In the genomic region with DNA sequence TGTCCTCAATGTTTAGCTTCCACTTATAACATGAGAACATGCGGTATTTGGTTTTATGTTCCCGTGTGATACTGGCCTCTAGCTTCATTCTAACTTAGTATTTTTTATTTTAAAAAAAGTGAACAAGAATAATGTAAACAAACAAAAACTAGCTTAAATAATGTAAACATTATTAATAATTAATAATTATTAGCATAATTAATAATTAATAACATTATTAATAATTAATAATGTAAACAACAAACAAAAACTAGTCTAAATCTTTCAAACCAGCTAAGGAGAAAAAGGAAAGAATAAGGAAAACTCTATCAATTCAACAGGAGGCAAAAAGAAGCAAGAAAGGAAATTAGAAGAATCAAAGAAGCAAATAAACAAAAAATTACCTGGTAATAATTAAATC, we compare ENCODE assay signal across 20 cellular contexts.
A peak's percentile ranks its signal among the peaks of the same experiment; 100 is the strongest.
DNase-seq lines count a peak whose midpoint lies in the region; ATAC-seq, FAIRE-seq and TF ChIP-seq lines count a peak whose summit lies in the region.
"Had no signal": no experiment of that assay in that cellular context is flagged by ENCODE, and none has a peak within 500 bp of the region (broad histone marks: within the 10 kb centered on the region; RNA-seq: fewer than 3 reads in every experiment).

No MANE protein-coding gene starts in this region.

- H2AFZ ChIP-seq in K562 (ENCODE audit: low read depth, low read length): no peak overlapping the region
- H2AFZ ChIP-seq: GM23338 had no signal

- H3K4me2 ChIP-seq in K562 (ENCODE audit: insufficient read depth, low read length): no peak overlapping the region
- H3K4me2 ChIP-seq: GM23338 had no signal

- H3K36me3 ChIP-seq in HEK293 (ENCODE audit: control insufficient read depth in 2 of 2, insufficient read depth in 1 of 2, low read length in 2 of 2): no peaks in the 10 kb centered on the region
- no peaks in the 10 kb centered on the region for H3K36me3 ChIP-seq in K562 (ENCODE audit: control insufficient read depth, insufficient read depth, low read length)
- no peaks in the 10 kb centered on the region for H3K36me3 ChIP-seq in kidney (ENCODE audit: control insufficient read depth in 1 of 2, insufficient read depth in 2 of 2, low read length in 2 of 2)

- H4K20me1 ChIP-seq in K562 (replicated peaks; ENCODE audit: control insufficient read depth, insufficient read depth, low read length): no peaks in the 10 kb centered on the region

- no peaks in the 10 kb centered on the region for H3K9me1 ChIP-seq in K562 (ENCODE audit: control insufficient read depth, insufficient read depth, low read length)

- H3K4me1 ChIP-seq in HEK293 (ENCODE audit: control insufficient read depth, insufficient read depth, low read length) (no peaks in the 10 kb centered on the region), K562 (replicated peaks in 1 of 2; ENCODE audit: control insufficient read depth in 2 of 2, insufficient read depth in 2 of 2, low read length in 2 of 2) (no peaks in the 10 kb centered on the region), kidney (ENCODE audit: control insufficient read depth in 1 of 2, insufficient read depth in 1 of 2, low read depth in 1 of 2, low read length in 2 of 2) (no peaks in the 10 kb centered on the region)

- H3K79me2 ChIP-seq in K562 (ENCODE audit: control insufficient read depth, insufficient read depth, low read length): no peaks in the 10 kb centered on the region

- CTCF ChIA-PET in HEK293 (lab: Yijun Ruan, JAX): no interaction called here
- CTCF ChIA-PET in K562 (lab: Yijun Ruan, JAX; ENCODE audit: low intra/inter-chr PET ratio): no interaction called here

- TF ChIP-seq EP300 in K562 (IDR thresholded peaks at IDR 0.05; ENCODE audit: low read length): no peak

- no peak overlapping the region for H3K4me3 ChIP-seq in HEK293 (ENCODE audit: low read depth, low read length)
- H3K4me3 ChIP-seq in K562: no peak overlapping the region
- H3K4me3 ChIP-seq in kidney (ENCODE audit: low read length in 2 of 2): no peak overlapping the region
- H3K4me3 ChIP-seq: GM12878, GM23338 had no signal

- ATAC-seq in K562: no peak
- no peak for ATAC-seq in HG03457 (IDR thresholded peaks at IDR 0.05; ENCODE audit: unreplicated experiment)
- ATAC-seq: GM12878, GM23338, HCT116 had no signal

- H3K9ac ChIP-seq in K562 (ENCODE audit: insufficient read depth in 1 of 2, low read depth in 2 of 2, low read length in 2 of 2) (no peak overlapping the region), kidney (ENCODE audit: low read length in 2 of 2) (no peak overlapping the region)

- H3K27ac ChIP-seq in HEK293 (ENCODE audit: extremely low read depth, low read depth, low read length) (no peak overlapping the region), K562 (ENCODE audit: extremely low read depth, low read depth, low read length) (no peak overlapping the region), kidney (ENCODE audit: low read depth in 2 of 2, low read length in 2 of 2) (no peak overlapping the region)

- 32% methylated on average over 2 of the region's 2 CpGs for WGBS in K562 (ENCODE audit: insufficient coverage, low coverage, missing lambda C conversion rate)

- intact Hi-C loops in K562 (cut with micrococcal nuclease) (no loop called here), kidney (cut with DNase I) (no loop called here)

- DNase-seq in K562 (ENCODE audit: extremely low read depth in 1 of 4, low spot score in 3 of 4): no peak
- DNase-seq in kidney: no peak
- DNase-seq in NCI-H2081 (lab: John Stamatoyannopoulos, UW): no peak
- no peak for DNase-seq in COR-L47 (lab: John Stamatoyannopoulos, UW)
- DNase-seq: 8988T; C1 segment of cervical spinal cord; CD4-positive, alpha-beta memory T cell; DMS 273 treated with DMSO at 0.1 percent for 48 hours; DND-41; GDM1; H9; HFFc6 had no signal

- no peak for TF ChIP-seq RAD21 in K562 (CRISPR knock-in tag; conservative IDR thresholded peaks at IDR 0.05 in 1 of 2, IDR thresholded peaks at IDR 0.05 in 1 of 2)

- H3K9me3 ChIP-seq in HEK293 (ENCODE audit: control insufficient read depth, insufficient read depth, low read depth, low read length): no peaks in the 10 kb centered on the region
- H3K9me3 ChIP-seq in K562 (replicated peaks; ENCODE audit: control insufficient read depth, insufficient read depth, low read depth, low read length): no peaks in the 10 kb centered on the region
- no peaks in the 10 kb centered on the region for H3K9me3 ChIP-seq in kidney (ENCODE audit: control insufficient read depth in 1 of 2, low read length in 2 of 2)

- TF ChIP-seq POLR2A in K562 (conservative IDR thresholded peaks at IDR 0.05): no peak

- no TSS peak for BruUV-seq in K562 (replicated peaks; lab: Mats Ljungman, UMichigan)

- POLR2A ChIA-PET in HEK293 (lab: Yijun Ruan, JAX): no interaction called here
- POLR2A ChIA-PET in K562 (lab: Yijun Ruan, JAX): no interaction called here

- no peaks in the 10 kb centered on the region for H3K27me3 ChIP-seq in K562 (ENCODE audit: control insufficient read depth in 2 of 2, insufficient read depth in 2 of 2, low read length in 2 of 2)

- no peak for TF ChIP-seq CTCF in HEK293 (tag by site-specific recombination; IDR thresholded peaks at IDR 0.05)
- no peak for TF ChIP-seq CTCF in K562 (IDR thresholded peaks at IDR 0.05 in 2 of 3, conservative IDR thresholded peaks at IDR 0.05 in 1 of 3; ENCODE audit: insufficient read depth in 2 of 3, low read depth in 1 of 3, low read length in 3 of 3)
- no peak for TF ChIP-seq CTCF in kidney (IDR thresholded peaks at IDR 0.05; ENCODE audit: borderline replicate concordance, extremely low read depth, insufficient read depth)

- peak; percentile 68 for FAIRE-seq in A204.1 (lab: Jason Lieb, UNC)
- no peak for FAIRE-seq in K562 (lab: Jason Lieb, UNC)
- peak; percentile 33 for FAIRE-seq in kidney (lab: Jason Lieb, UNC)
- FAIRE-seq: D721Med, GM12878, GM19239 had no signal

- in situ Hi-C loops in K562 (cut with MboI): no loop called here

TF ChIP-seq in HEK293, 187 proteins besides CTCF, POLR2A, EP300 and RAD21:
- TF ChIP-seq YY2 (tag by site-specific recombination; IDR thresholded peaks at IDR 0.05) (no peak), ZNF544 (tag by site-specific recombination; IDR thresholded peaks at IDR 0.05) (no peak), ZNF549 (tag by site-specific recombination; IDR thresholded peaks at IDR 0.05) (no peak), BCL11B (tag by site-specific recombination; IDR thresholded peaks at IDR 0.05; ENCODE audit: low read depth) (peak; percentile 40; the same call in 1 of the 2 replicates)

TF ChIP-seq in K562, 482 proteins besides CTCF, POLR2A, EP300 and RAD21:
- no peak for TF ChIP-seq ILF3 (IDR thresholded peaks at IDR 0.05; ENCODE audit: borderline replicate concordance)
- TF ChIP-seq RBM34 (IDR thresholded peaks at IDR 0.05; ENCODE audit: borderline replicate concordance, insufficient read depth, low read length): no peak
- TF ChIP-seq MAZ (CRISPR knock-in tag; conservative IDR thresholded peaks at IDR 0.05 in 1 of 2, IDR thresholded peaks at IDR 0.05 in 1 of 2): no peak
- no peak for TF ChIP-seq ADNP (tag; IDR thresholded peaks at IDR 0.05)
- TF ChIP-seq, protein P1, sequence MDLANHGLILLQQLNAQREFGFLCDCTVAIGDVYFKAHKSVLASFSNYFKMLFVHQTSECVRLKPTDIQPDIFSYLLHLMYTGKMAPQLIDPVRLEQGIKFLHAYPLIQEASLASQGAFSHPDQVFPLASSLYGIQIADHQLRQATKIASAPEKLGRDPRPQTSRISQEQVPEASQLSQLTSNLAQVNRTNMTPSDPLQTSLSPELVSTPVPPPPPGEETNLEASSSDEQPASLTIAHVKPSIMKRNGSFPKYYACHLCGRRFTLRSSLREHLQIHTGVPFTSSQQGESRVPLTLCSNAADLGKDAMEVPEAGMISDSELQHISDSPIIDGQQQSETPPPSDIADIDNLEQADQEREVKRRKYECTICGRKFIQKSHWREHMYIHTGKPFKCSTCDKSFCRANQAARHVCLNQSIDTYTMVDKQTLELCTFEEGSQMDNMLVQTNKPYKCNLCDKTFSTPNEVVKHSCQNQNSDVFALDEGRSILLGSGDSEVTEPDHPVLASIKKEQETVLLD (IDR thresholded peaks at IDR 0.05): peak; percentile 38; the same call in 1 of the 2 replicates
- TF ChIP-seq CBX8 (IDR thresholded peaks at IDR 0.05; ENCODE audit: borderline replicate concordance, extremely low read depth, low read depth, low read length, poor library complexity, severe bottlenecking): no peak
- TF ChIP-seq, protein P2, sequence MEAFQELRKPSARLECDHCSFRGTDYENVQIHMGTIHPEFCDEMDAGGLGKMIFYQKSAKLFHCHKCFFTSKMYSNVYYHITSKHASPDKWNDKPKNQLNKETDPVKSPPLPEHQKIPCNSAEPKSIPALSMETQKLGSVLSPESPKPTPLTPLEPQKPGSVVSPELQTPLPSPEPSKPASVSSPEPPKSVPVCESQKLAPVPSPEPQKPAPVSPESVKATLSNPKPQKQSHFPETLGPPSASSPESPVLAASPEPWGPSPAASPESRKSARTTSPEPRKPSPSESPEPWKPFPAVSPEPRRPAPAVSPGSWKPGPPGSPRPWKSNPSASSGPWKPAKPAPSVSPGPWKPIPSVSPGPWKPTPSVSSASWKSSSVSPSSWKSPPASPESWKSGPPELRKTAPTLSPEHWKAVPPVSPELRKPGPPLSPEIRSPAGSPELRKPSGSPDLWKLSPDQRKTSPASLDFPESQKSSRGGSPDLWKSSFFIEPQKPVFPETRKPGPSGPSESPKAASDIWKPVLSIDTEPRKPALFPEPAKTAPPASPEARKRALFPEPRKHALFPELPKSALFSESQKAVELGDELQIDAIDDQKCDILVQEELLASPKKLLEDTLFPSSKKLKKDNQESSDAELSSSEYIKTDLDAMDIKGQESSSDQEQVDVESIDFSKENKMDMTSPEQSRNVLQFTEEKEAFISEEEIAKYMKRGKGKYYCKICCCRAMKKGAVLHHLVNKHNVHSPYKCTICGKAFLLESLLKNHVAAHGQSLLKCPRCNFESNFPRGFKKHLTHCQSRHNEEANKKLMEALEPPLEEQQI (IDR thresholded peaks at IDR 0.05): no peak
- no peak for TF ChIP-seq TAF1 (IDR thresholded peaks at IDR 0.05; ENCODE audit: control insufficient read depth, extremely low read depth, insufficient read depth, low read length, severe bottlenecking)
- peak; percentile 99 for TF ChIP-seq DACH1 (IDR thresholded peaks at IDR 0.05; ENCODE audit: partially characterized antibody)
- peak in 1 of 2 experiments; percentile 99; a peak in 2 of 4 replicates for TF ChIP-seq MCM7 (IDR thresholded peaks at IDR 0.05)
